ENCODE assay signal across 3 cellular contexts in the genomic region with DNA sequence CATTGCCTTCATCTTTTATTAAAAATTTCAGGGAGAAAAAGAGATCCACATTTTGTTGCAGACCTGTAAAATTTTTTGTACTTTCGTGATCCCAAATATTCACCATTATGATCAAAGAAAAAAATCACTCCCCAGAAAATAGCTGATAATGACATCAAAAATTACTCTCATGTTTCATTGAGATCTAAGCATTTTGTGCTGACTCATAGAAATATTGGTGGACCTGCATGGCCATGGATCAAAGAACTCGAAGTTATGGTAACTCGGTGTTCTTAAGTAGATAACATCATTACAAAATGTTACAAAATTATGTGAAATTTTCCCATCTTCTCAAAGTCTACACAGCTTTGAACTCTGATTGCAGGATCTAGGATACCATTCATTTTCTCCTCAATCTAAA.
TF ChIP-seq lines count a peak whose summit lies in the region.

No MANE protein-coding gene starts in this region.

TF ChIP-seq in HepG2, 621 proteins besides CTCF, POLR2A, EP300 and RAD21:
- TF ChIP-seq MAFK (conservative IDR thresholded peaks at IDR 0.05 in 1 of 2, IDR thresholded peaks at IDR 0.05 in 1 of 2; ENCODE audit: low read length in 2 of 2) (peak; percentile 68 to 87), MAFF (IDR thresholded peaks at IDR 0.05; ENCODE audit: low read depth, low read length) (peak; percentile 83)
- TF ChIP-seq, protein P1, sequence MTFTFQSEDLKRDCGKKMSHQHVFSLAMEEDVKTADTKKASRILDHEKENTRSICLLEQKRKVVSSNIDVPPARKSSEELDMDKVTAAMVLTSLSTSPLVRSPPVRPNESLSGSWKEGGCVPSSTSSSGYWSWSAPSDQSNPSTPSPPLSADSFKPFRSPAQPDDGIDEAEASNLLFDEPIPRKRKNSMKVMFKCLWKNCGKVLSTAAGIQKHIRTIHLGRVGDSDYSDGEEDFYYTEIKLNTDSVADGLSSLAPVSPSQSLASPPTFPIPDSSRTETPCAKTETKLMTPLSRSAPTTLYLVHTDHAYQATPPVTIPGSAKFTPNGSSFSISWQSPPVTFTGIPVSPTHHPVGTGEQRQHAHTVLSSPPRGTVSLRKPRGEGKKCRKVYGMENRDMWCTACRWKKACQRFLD (CRISPR knock-in tag; IDR thresholded peaks at IDR 0.05; ENCODE audit: borderline replicate concordance), result no peak

TF ChIP-seq in A549, 52 proteins besides CTCF, POLR2A, EP300 and RAD21 (continued from another document):
- TF ChIP-seq, protein P2, sequence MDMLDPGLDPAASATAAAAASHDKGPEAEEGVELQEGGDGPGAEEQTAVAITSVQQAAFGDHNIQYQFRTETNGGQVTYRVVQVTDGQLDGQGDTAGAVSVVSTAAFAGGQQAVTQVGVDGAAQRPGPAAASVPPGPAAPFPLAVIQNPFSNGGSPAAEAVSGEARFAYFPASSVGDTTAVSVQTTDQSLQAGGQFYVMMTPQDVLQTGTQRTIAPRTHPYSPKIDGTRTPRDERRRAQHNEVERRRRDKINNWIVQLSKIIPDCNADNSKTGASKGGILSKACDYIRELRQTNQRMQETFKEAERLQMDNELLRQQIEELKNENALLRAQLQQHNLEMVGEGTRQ (IDR thresholded peaks at IDR 0.05), result no peak

TF ChIP-seq in K562, 482 proteins besides CTCF, POLR2A, EP300 and RAD21:
- TF ChIP-seq HMBOX1 (IDR thresholded peaks at IDR 0.05) (no peak), NFIX (CRISPR knock-in tag; IDR thresholded peaks at IDR 0.05; ENCODE audit: low read depth) (no peak), HDAC3 (IDR thresholded peaks at IDR 0.05; ENCODE audit: borderline replicate concordance, partially characterized antibody) (no peak), FOXA1 (IDR thresholded peaks at IDR 0.05; ENCODE audit: borderline replicate concordance) (no peak), MAFF (IDR thresholded peaks at IDR 0.05; ENCODE audit: low read length) (peak; percentile 82), NUFIP1 (IDR thresholded peaks at IDR 0.05; ENCODE audit: partially characterized antibody) (no peak), MAFK (IDR thresholded peaks at IDR 0.05; ENCODE audit: low read length) (peak; percentile 82), NFE2 (IDR thresholded peaks at IDR 0.05; ENCODE audit: low read depth) (peak; percentile 48), MAFG (tag; conservative IDR thresholded peaks at IDR 0.05) (peak; percentile 78), ZNF76 (CRISPR knock-in tag; IDR thresholded peaks at IDR 0.05; ENCODE audit: borderline replicate concordance) (no peak), ZNF316 (IDR thresholded peaks at IDR 0.05) (peak; percentile 92), NFE2L1 (tag; IDR thresholded peaks at IDR 0.05; ENCODE audit: borderline replicate concordance, low read depth) (0 out of 2 replicates have a peak, but pooled peaks have one; percentile 5), C11orf30 (IDR thresholded peaks at IDR 0.05; ENCODE audit: low read depth) (peak; percentile 88)
- TF ChIP-seq, protein P3, sequence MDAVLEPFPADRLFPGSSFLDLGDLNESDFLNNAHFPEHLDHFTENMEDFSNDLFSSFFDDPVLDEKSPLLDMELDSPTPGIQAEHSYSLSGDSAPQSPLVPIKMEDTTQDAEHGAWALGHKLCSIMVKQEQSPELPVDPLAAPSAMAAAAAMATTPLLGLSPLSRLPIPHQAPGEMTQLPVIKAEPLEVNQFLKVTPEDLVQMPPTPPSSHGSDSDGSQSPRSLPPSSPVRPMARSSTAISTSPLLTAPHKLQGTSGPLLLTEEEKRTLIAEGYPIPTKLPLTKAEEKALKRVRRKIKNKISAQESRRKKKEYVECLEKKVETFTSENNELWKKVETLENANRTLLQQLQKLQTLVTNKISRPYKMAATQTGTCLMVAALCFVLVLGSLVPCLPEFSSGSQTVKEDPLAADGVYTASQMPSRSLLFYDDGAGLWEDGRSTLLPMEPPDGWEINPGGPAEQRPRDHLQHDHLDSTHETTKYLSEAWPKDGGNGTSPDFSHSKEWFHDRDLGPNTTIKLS (IDR thresholded peaks at IDR 0.05; ENCODE audit: borderline replicate concordance, low read depth), result no peak
